Comparison of ENCODE assay signal across 15 cellular contexts in the genomic region with DNA sequence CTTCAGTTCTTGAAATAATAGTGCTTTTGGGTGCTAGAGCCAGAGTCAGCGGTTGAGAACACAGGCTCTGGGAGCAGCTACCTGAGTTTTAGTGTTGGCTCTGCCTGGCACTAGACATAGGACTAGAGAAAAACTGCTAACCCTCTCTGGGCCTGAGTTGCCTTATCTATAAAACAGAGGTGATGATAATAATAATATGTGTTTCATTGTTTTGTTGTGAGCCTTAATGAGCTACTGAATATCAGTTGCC.
A peak's percentile ranks its signal among the peaks of the same experiment; 100 is the strongest.
DNase-seq lines count a peak whose midpoint lies in the region; ATAC-seq and TF ChIP-seq lines count a peak whose summit lies in the region.
"Had no signal": no experiment of that assay in that cellular context is flagged by ENCODE, and none has a peak within 500 bp of the region (broad histone marks: within the 10 kb centered on the region; RNA-seq: fewer than 3 reads in every experiment).

No MANE protein-coding gene starts in this region.

- no peaks in the 10 kb centered on the region for H3K9me3 Mint-ChIP-seq in activated CD4-positive, alpha-beta T cell treated with anti-CD3 and anti-CD28 coated beads, Interleukin-2, amount 10 ng/mL, durations not matched to agents 24 days and 14 days
- H3K9me3 Mint-ChIP-seq in HFFc6, result no peaks in the 10 kb centered on the region
- peaks cover 3% of the 10 kb centered on the region for H3K9me3 Mint-ChIP-seq in activated T-helper 17 cell treated with anti-CD3 and anti-CD28 coated beads, Interleukin-2, amount 50 U/mL, for 72 hours
- H3K9me3 Mint-ChIP-seq: mesothelial cell of epicardium had no signal

- H3K36me3 Mint-ChIP-seq in activated CD4-positive, alpha-beta T cell treated with anti-CD3 and anti-CD28 coated beads, Interleukin-2, amount 10 ng/mL, durations not matched to agents 24 days and 14 days (ENCODE audit: low read depth), result no peaks in the 10 kb centered on the region
- H3K36me3 Mint-ChIP-seq in HFFc6 (ENCODE audit: low read depth), result no peaks in the 10 kb centered on the region
- H3K36me3 Mint-ChIP-seq in activated T-helper 17 cell treated with anti-CD3 and anti-CD28 coated beads, Interleukin-2, amount 50 U/mL, for 72 hours (ENCODE audit: low read depth), result no peaks in the 10 kb centered on the region
- H3K36me3 Mint-ChIP-seq: mesothelial cell of epicardium had no signal

- peaks cover 22% of the 10 kb centered on the region for H3K4me1 Mint-ChIP-seq in activated CD4-positive, alpha-beta T cell treated with anti-CD3 and anti-CD28 coated beads, Interleukin-2, amount 10 ng/mL, durations not matched to agents 24 days and 14 days
- peaks cover 56% of the 10 kb centered on the region for H3K4me1 Mint-ChIP-seq in HFFc6 (ENCODE audit: low read depth)
- H3K4me1 Mint-ChIP-seq in activated T-helper 17 cell treated with anti-CD3 and anti-CD28 coated beads, Interleukin-2, amount 50 U/mL, for 72 hours, result peaks cover 11% of the 10 kb centered on the region

- H3K4me2 ChIP-seq in osteoblast (ENCODE audit: insufficient read depth, low read length), result peak overlapping the region; percentile 81

- peaks cover 15% of the 10 kb centered on the region for H3K4me1 ChIP-seq in osteoblast (ENCODE audit: insufficient read depth, low read length)

- intact Hi-C loops in activated CD4-positive, alpha-beta T cell treated with anti-CD3 and anti-CD28 coated beads, Interleukin-2, amount 10 ng/mL, durations not matched to agents 24 days and 14 days (cut with micrococcal nuclease), result loop anchor here (5.0 kb wide), 1 partner anchor 93 kb away; no protein-coding TSS in a partner anchor

- peak overlapping the region; percentile 72 for H3K27ac ChIP-seq in osteoblast (ENCODE audit: low read depth, low read length)

- TF ChIP-seq CTCF in HFFc6 (IDR thresholded peaks at IDR 0.05) (no peak), osteoblast (IDR thresholded peaks at IDR 0.05; ENCODE audit: extremely low read depth, low read depth, low read length) (no peak), omental fat pad (IDR thresholded peaks at IDR 0.05) (no peak)

- no peaks in the 10 kb centered on the region for H3K36me3 ChIP-seq in osteoblast (ENCODE audit: insufficient read depth, low read length)
- H3K36me3 ChIP-seq: transverse colon had no signal

- H3K4me3 ChIP-seq in osteoblast (ENCODE audit: insufficient read depth, low read length), result peak overlapping the region; percentile 67
- H3K4me3 ChIP-seq: transverse colon had no signal

- H3K79me2 ChIP-seq in osteoblast (ENCODE audit: insufficient read depth, low read length), result peaks cover 4% of the 10 kb centered on the region

- no peaks in the 10 kb centered on the region for H3K9me3 ChIP-seq in osteoblast (ENCODE audit: low read depth, low read length)
- H3K9me3 ChIP-seq: transverse colon had no signal

- H3K4me3 Mint-ChIP-seq in activated CD4-positive, alpha-beta T cell treated with anti-CD3 and anti-CD28 coated beads, Interleukin-2, amount 10 ng/mL, durations not matched to agents 24 days and 14 days, result peak overlapping the region; percentile 58
- peak overlapping the region; percentile 85 for H3K4me3 Mint-ChIP-seq in HFFc6
- H3K4me3 Mint-ChIP-seq in activated T-helper 17 cell treated with anti-CD3 and anti-CD28 coated beads, Interleukin-2, amount 50 U/mL, for 72 hours, result peak overlapping the region; percentile 53
- H3K4me3 Mint-ChIP-seq: mesothelial cell of epicardium had no signal

- no peaks in the 10 kb centered on the region for H3K27me3 Mint-ChIP-seq in activated CD4-positive, alpha-beta T cell treated with anti-CD3 and anti-CD28 coated beads, Interleukin-2, amount 10 ng/mL, durations not matched to agents 24 days and 14 days
- H3K27me3 Mint-ChIP-seq in HFFc6 (ENCODE audit: insufficient read depth), result no peaks in the 10 kb centered on the region; the same call in 1 of the 2 replicates
- H3K27me3 Mint-ChIP-seq in activated T-helper 17 cell treated with anti-CD3 and anti-CD28 coated beads, Interleukin-2, amount 50 U/mL, for 72 hours, result no peaks in the 10 kb centered on the region

- H4K20me1 ChIP-seq in osteoblast (ENCODE audit: insufficient read depth, low read length), result no peaks in the 10 kb centered on the region

- DNase-seq in activated CD4-positive, alpha-beta T cell treated with anti-CD3 and anti-CD28 coated beads, Interleukin-2, amount 10 ng/mL, durations not matched to agents 24 days and 14 days, result no peak
- no peak for DNase-seq in activated CD4-positive, alpha-beta T cell treated with anti-CD3 and anti-CD28 coated beads, Interleukin-2, amount 50 U/mL, for 48 hours
- DNase-seq in HFFc6 (no peak), osteoblast (ENCODE audit: insufficient read length, low spot score, missing footprints) (no peak), omental fat pad (ENCODE audit: low spot score) (no peak), C1 segment of cervical spinal cord (lab: John Stamatoyannopoulos, UW) (no peak), AML-193 (lab: John Stamatoyannopoulos, UW) (no peak)
- DNase-seq: DMS79 treated with DMSO at 0.1 percent for 48 hours, foreskin melanocyte, NCI-H146, NCI-H82, posterior cingulate gyrus, transverse colon had no signal

- peak overlapping the region; percentile 56 for H2AFZ ChIP-seq in osteoblast (ENCODE audit: low read length)

- peak; percentile 26 for ATAC-seq in activated T-helper 17 cell treated with anti-CD3 and anti-CD28 coated beads, Interleukin-2, amount 50 U/mL, for 72 hours (replicated peaks)
- ATAC-seq in omental fat pad (ENCODE audit: low FRiP score), result no peak

- H3K27ac Mint-ChIP-seq in activated CD4-positive, alpha-beta T cell treated with anti-CD3 and anti-CD28 coated beads, Interleukin-2, amount 10 ng/mL, durations not matched to agents 24 days and 14 days, result peak overlapping the region; percentile 85
- peak overlapping the region; percentile 89 for H3K27ac Mint-ChIP-seq in HFFc6
- H3K27ac Mint-ChIP-seq in activated T-helper 17 cell treated with anti-CD3 and anti-CD28 coated beads, Interleukin-2, amount 50 U/mL, for 72 hours, result peak overlapping the region; percentile 81
- H3K27ac Mint-ChIP-seq: mesothelial cell of epicardium had no signal

- H3K27me3 ChIP-seq in osteoblast (ENCODE audit: insufficient read depth, low read length), result no peaks in the 10 kb centered on the region
- H3K27me3 ChIP-seq: transverse colon had no signal
